Comparison of ENCODE assay signal across 1 cellular context in the genomic region with DNA sequence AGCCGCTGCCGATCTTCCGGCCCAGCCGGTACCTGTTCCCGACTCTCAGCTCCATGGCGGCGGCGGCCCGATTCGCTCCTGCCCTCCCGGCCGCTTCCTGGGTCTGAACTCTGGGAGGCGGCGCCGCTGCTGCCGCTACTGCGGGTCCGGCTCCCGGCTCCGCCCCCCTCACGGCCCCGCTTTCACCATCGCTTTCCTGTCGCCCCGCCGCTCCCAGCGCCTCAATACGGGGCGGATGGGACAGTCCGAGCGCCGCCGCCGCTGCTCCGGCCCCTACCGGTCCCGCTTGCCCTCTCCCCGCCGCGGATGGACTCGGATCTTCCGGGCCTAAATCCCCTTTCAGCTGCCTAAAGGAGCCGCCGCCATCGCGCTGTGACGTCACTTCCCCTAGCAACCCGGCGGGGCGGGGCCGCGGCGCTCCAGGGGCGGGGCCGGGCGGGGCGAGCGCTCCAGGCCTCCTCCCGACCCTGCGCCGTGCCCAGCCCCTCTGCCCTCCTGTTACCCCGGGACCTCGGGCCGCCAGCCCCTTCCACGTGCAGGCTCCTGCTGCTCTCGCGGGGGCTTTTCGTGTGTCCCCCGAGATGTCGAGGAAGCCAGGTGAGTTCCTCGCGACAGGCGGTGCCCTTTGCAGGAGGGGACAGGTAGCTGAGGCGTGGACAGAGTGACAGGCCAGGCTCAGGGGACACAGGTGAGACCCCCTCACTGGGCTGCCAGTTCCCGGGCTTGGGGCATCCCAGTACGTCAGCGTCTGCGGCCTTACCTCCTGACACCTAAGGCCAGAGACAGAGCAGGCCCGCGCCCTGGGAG.
A peak's percentile ranks its signal among the peaks of the same experiment; 100 is the strongest.
TF ChIP-seq lines count a peak whose summit lies in the region.

A gene (minus strand): TSS at position 374 of the 807 bp plus-strand sequence. CDS start 319 bp downstream, at position 55.

TF ChIP-seq in K562, 482 proteins besides CTCF, POLR2A, EP300 and RAD21 (continued from another document and continues in another):
- TF ChIP-seq, protein P1, sequence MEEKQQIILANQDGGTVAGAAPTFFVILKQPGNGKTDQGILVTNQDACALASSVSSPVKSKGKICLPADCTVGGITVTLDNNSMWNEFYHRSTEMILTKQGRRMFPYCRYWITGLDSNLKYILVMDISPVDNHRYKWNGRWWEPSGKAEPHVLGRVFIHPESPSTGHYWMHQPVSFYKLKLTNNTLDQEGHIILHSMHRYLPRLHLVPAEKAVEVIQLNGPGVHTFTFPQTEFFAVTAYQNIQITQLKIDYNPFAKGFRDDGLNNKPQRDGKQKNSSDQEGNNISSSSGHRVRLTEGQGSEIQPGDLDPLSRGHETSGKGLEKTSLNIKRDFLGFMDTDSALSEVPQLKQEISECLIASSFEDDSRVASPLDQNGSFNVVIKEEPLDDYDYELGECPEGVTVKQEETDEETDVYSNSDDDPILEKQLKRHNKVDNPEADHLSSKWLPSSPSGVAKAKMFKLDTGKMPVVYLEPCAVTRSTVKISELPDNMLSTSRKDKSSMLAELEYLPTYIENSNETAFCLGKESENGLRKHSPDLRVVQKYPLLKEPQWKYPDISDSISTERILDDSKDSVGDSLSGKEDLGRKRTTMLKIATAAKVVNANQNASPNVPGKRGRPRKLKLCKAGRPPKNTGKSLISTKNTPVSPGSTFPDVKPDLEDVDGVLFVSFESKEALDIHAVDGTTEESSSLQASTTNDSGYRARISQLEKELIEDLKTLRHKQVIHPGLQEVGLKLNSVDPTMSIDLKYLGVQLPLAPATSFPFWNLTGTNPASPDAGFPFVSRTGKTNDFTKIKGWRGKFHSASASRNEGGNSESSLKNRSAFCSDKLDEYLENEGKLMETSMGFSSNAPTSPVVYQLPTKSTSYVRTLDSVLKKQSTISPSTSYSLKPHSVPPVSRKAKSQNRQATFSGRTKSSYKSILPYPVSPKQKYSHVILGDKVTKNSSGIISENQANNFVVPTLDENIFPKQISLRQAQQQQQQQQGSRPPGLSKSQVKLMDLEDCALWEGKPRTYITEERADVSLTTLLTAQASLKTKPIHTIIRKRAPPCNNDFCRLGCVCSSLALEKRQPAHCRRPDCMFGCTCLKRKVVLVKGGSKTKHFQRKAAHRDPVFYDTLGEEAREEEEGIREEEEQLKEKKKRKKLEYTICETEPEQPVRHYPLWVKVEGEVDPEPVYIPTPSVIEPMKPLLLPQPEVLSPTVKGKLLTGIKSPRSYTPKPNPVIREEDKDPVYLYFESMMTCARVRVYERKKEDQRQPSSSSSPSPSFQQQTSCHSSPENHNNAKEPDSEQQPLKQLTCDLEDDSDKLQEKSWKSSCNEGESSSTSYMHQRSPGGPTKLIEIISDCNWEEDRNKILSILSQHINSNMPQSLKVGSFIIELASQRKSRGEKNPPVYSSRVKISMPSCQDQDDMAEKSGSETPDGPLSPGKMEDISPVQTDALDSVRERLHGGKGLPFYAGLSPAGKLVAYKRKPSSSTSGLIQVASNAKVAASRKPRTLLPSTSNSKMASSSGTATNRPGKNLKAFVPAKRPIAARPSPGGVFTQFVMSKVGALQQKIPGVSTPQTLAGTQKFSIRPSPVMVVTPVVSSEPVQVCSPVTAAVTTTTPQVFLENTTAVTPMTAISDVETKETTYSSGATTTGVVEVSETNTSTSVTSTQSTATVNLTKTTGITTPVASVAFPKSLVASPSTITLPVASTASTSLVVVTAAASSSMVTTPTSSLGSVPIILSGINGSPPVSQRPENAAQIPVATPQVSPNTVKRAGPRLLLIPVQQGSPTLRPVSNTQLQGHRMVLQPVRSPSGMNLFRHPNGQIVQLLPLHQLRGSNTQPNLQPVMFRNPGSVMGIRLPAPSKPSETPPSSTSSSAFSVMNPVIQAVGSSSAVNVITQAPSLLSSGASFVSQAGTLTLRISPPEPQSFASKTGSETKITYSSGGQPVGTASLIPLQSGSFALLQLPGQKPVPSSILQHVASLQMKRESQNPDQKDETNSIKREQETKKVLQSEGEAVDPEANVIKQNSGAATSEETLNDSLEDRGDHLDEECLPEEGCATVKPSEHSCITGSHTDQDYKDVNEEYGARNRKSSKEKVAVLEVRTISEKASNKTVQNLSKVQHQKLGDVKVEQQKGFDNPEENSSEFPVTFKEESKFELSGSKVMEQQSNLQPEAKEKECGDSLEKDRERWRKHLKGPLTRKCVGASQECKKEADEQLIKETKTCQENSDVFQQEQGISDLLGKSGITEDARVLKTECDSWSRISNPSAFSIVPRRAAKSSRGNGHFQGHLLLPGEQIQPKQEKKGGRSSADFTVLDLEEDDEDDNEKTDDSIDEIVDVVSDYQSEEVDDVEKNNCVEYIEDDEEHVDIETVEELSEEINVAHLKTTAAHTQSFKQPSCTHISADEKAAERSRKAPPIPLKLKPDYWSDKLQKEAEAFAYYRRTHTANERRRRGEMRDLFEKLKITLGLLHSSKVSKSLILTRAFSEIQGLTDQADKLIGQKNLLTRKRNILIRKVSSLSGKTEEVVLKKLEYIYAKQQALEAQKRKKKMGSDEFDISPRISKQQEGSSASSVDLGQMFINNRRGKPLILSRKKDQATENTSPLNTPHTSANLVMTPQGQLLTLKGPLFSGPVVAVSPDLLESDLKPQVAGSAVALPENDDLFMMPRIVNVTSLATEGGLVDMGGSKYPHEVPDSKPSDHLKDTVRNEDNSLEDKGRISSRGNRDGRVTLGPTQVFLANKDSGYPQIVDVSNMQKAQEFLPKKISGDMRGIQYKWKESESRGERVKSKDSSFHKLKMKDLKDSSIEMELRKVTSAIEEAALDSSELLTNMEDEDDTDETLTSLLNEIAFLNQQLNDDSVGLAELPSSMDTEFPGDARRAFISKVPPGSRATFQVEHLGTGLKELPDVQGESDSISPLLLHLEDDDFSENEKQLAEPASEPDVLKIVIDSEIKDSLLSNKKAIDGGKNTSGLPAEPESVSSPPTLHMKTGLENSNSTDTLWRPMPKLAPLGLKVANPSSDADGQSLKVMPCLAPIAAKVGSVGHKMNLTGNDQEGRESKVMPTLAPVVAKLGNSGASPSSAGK (IDR thresholded peaks at IDR 0.05) = no peak
- TF ChIP-seq CTBP1 (IDR thresholded peaks at IDR 0.05; ENCODE audit: borderline replicate concordance) = peak; percentile 70
- peak in 1 of 2 experiments; percentile 91; a peak in 2 of 4 replicates for TF ChIP-seq TRIM24 (IDR thresholded peaks at IDR 0.05)
- TF ChIP-seq ZNF140 (CRISPR knock-in tag; IDR thresholded peaks at IDR 0.05) = no peak
- TF ChIP-seq MTA3 (IDR thresholded peaks at IDR 0.05; ENCODE audit: borderline replicate concordance) = peak; percentile 72; the same call in 1 of the 2 replicates
- TF ChIP-seq CREM (IDR thresholded peaks at IDR 0.05; ENCODE audit: low read depth) = peak; percentile 95
- TF ChIP-seq SP1 (CRISPR knock-in tag; IDR thresholded peaks at IDR 0.05) = peak; percentile 96
- peak; percentile 78 for TF ChIP-seq PHF20 (IDR thresholded peaks at IDR 0.05; ENCODE audit: partially characterized antibody)
- TF ChIP-seq GABPA (tag; conservative IDR thresholded peaks at IDR 0.05; ENCODE audit: low read depth) = peak; percentile 93
- peak in 1 of 2 experiments; percentile 77; a peak in 1 of 4 replicates for TF ChIP-seq SIN3A (IDR thresholded peaks at IDR 0.05; ENCODE audit: borderline replicate concordance in 2 of 2, control insufficient read depth in 1 of 2, low read depth in 2 of 2, low read length in 2 of 2)
- TF ChIP-seq KAT7 (CRISPR knock-in tag; IDR thresholded peaks at IDR 0.05; ENCODE audit: borderline replicate concordance) = no peak
- TF ChIP-seq HIVEP1 (CRISPR knock-in tag; IDR thresholded peaks at IDR 0.05) = no peak
- TF ChIP-seq, protein P2, sequence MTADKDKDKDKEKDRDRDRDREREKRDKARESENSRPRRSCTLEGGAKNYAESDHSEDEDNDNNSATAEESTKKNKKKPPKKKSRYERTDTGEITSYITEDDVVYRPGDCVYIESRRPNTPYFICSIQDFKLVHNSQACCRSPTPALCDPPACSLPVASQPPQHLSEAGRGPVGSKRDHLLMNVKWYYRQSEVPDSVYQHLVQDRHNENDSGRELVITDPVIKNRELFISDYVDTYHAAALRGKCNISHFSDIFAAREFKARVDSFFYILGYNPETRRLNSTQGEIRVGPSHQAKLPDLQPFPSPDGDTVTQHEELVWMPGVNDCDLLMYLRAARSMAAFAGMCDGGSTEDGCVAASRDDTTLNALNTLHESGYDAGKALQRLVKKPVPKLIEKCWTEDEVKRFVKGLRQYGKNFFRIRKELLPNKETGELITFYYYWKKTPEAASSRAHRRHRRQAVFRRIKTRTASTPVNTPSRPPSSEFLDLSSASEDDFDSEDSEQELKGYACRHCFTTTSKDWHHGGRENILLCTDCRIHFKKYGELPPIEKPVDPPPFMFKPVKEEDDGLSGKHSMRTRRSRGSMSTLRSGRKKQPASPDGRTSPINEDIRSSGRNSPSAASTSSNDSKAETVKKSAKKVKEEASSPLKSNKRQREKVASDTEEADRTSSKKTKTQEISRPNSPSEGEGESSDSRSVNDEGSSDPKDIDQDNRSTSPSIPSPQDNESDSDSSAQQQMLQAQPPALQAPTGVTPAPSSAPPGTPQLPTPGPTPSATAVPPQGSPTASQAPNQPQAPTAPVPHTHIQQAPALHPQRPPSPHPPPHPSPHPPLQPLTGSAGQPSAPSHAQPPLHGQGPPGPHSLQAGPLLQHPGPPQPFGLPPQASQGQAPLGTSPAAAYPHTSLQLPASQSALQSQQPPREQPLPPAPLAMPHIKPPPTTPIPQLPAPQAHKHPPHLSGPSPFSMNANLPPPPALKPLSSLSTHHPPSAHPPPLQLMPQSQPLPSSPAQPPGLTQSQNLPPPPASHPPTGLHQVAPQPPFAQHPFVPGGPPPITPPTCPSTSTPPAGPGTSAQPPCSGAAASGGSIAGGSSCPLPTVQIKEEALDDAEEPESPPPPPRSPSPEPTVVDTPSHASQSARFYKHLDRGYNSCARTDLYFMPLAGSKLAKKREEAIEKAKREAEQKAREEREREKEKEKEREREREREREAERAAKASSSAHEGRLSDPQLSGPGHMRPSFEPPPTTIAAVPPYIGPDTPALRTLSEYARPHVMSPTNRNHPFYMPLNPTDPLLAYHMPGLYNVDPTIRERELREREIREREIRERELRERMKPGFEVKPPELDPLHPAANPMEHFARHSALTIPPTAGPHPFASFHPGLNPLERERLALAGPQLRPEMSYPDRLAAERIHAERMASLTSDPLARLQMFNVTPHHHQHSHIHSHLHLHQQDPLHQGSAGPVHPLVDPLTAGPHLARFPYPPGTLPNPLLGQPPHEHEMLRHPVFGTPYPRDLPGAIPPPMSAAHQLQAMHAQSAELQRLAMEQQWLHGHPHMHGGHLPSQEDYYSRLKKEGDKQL (CRISPR knock-in tag; IDR thresholded peaks at IDR 0.05; ENCODE audit: borderline replicate concordance) = no peak
- TF ChIP-seq, protein P3, sequence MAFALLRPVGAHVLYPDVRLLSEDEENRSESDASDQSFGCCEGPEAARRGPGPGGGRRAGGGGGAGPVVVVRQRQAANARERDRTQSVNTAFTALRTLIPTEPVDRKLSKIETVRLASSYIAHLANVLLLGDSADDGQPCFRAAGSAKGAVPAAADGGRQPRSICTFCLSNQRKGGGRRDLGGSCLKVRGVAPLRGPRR (CRISPR knock-in tag; IDR thresholded peaks at IDR 0.05) = no peak
- peak; percentile 88 for TF ChIP-seq RFX5 (IDR thresholded peaks at IDR 0.05; ENCODE audit: low read depth, low read length)
- no peak for TF ChIP-seq ZNF174 (CRISPR knock-in tag; IDR thresholded peaks at IDR 0.05)
- peak; percentile 65 for TF ChIP-seq POLR2B (IDR thresholded peaks at IDR 0.05; ENCODE audit: low read depth, partially characterized antibody)
- TF ChIP-seq ESRRB (CRISPR knock-in tag; IDR thresholded peaks at IDR 0.05; ENCODE audit: borderline replicate concordance) = no peak
- no peak for TF ChIP-seq TCF7 (IDR thresholded peaks at IDR 0.05; ENCODE audit: borderline replicate concordance)
- no peak for TF ChIP-seq HDAC2 (IDR thresholded peaks at IDR 0.05)
- TF ChIP-seq, protein P4, sequence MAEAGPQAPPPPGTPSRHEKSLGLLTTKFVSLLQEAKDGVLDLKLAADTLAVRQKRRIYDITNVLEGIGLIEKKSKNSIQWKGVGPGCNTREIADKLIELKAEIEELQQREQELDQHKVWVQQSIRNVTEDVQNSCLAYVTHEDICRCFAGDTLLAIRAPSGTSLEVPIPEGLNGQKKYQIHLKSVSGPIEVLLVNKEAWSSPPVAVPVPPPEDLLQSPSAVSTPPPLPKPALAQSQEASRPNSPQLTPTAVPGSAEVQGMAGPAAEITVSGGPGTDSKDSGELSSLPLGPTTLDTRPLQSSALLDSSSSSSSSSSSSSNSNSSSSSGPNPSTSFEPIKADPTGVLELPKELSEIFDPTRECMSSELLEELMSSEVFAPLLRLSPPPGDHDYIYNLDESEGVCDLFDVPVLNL (CRISPR knock-in tag; IDR thresholded peaks at IDR 0.05; ENCODE audit: low read depth) = no peak
- TF ChIP-seq STAG1 (CRISPR knock-in tag; IDR thresholded peaks at IDR 0.05; ENCODE audit: borderline replicate concordance) = 0 out of 2 replicates have a peak, but pooled peaks have one; percentile 4
- TF ChIP-seq POLR2G (IDR thresholded peaks at IDR 0.05; ENCODE audit: low read depth, low read length) = peak; percentile 89
- TF ChIP-seq PHF21A (IDR thresholded peaks at IDR 0.05; ENCODE audit: borderline replicate concordance, low read depth) = peak; percentile 89
- TF ChIP-seq ZNF24 (IDR thresholded peaks at IDR 0.05) = peak; percentile 9; the same call in 1 of the 2 replicates
- no peak for TF ChIP-seq KLF1 (tag; IDR thresholded peaks at IDR 0.05)
- TF ChIP-seq SNIP1 (IDR thresholded peaks at IDR 0.05; ENCODE audit: low read depth) = no peak
- TF ChIP-seq SUPT5H (IDR thresholded peaks at IDR 0.05) = peak; percentile 76
- no peak for TF ChIP-seq SAFB2 (IDR thresholded peaks at IDR 0.05; ENCODE audit: borderline replicate concordance, low read depth, low read length, severe bottlenecking)
- no peak for TF ChIP-seq HNRNPH1 (optimal IDR thresholded peaks at IDR 0.05; ENCODE audit: low read depth, low read length)
- peak; percentile 19; the same call in 1 of the 2 replicates for TF ChIP-seq ZBTB7A (IDR thresholded peaks at IDR 0.05; ENCODE audit: borderline replicate concordance, control insufficient read depth, low read depth, low read length)
- peak; percentile 28; the same call in 1 of the 2 replicates for TF ChIP-seq MBD2 (IDR thresholded peaks at IDR 0.05; ENCODE audit: borderline replicate concordance, low read depth)
- TF ChIP-seq TFAM (CRISPR knock-in tag; conservative IDR thresholded peaks at IDR 0.05) = no peak
- no peak for TF ChIP-seq EZH2 (IDR thresholded peaks at IDR 0.05; ENCODE audit: borderline replicate concordance, low read depth, low read length)
- TF ChIP-seq NFIX (CRISPR knock-in tag; IDR thresholded peaks at IDR 0.05; ENCODE audit: low read depth) = no peak
- no peak for TF ChIP-seq SREBF2 (CRISPR knock-in tag; IDR thresholded peaks at IDR 0.05)
- peak; percentile 74 for TF ChIP-seq JUND (IDR thresholded peaks at IDR 0.05; ENCODE audit: borderline replicate concordance, low read depth, low read length)
- peak; percentile 36; the same call in 1 of the 3 replicates for TF ChIP-seq JUND (tag; IDR thresholded peaks at IDR 0.05; ENCODE audit: borderline replicate concordance, low read depth, low read length)
